In the genomic region with DNA sequence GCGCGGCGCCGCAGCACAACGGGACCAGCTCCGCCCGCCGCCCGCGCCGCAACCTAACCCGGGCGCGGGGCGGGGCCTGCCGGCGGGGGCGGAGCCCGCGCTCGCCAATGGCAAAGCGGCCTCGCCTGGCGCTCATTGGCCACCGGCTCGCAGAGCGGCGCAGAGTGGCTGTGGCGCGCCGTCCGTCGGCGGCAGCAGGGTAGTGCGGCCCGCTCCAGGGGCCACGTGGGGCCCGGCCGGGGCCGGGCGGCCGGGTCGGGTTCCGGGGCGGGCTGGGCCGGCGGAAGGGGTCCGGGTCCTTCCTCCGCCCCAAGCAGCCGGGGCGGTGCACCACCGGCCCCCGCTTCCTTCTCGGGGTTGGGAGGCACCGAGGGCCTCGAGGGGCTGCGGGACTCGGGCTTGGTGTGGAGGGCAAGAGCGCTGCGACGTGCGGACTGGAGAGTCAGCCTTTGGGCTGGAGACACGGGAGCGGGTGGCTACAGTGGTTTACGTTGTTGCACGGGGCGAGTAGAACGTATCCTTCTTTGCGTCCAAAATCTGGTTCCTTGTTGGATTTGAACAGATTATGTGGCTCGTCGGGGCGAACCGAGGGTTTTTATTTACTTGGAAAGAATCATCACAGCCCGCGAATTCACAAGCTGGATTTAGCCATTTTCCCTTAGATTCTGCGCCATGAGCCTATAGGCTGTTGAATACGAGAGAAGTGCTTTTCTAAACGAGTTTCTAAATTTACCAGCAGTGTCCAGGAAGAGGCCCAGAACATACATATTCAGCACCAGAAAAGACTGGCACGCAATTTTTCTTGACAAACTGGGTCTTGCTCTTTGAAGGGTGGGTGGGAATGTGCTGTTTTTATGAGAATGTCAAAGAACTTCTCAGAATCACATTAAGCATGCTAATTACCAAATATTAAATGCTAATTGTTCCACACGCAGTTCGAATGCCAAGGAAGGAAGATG, we compare ENCODE assay signal across 1 cellular context.
TF ChIP-seq lines count a peak whose summit lies in the region.

Gene SRM, minus strand, starts transcription at position 29 of the 959 bp plus-strand sequence. CDS start 75 bp downstream, outside the sequence.

TF ChIP-seq in K562, 482 proteins besides CTCF, POLR2A, EP300 and RAD21 (continued from another document and continues in another):
- TF ChIP-seq, protein P1, sequence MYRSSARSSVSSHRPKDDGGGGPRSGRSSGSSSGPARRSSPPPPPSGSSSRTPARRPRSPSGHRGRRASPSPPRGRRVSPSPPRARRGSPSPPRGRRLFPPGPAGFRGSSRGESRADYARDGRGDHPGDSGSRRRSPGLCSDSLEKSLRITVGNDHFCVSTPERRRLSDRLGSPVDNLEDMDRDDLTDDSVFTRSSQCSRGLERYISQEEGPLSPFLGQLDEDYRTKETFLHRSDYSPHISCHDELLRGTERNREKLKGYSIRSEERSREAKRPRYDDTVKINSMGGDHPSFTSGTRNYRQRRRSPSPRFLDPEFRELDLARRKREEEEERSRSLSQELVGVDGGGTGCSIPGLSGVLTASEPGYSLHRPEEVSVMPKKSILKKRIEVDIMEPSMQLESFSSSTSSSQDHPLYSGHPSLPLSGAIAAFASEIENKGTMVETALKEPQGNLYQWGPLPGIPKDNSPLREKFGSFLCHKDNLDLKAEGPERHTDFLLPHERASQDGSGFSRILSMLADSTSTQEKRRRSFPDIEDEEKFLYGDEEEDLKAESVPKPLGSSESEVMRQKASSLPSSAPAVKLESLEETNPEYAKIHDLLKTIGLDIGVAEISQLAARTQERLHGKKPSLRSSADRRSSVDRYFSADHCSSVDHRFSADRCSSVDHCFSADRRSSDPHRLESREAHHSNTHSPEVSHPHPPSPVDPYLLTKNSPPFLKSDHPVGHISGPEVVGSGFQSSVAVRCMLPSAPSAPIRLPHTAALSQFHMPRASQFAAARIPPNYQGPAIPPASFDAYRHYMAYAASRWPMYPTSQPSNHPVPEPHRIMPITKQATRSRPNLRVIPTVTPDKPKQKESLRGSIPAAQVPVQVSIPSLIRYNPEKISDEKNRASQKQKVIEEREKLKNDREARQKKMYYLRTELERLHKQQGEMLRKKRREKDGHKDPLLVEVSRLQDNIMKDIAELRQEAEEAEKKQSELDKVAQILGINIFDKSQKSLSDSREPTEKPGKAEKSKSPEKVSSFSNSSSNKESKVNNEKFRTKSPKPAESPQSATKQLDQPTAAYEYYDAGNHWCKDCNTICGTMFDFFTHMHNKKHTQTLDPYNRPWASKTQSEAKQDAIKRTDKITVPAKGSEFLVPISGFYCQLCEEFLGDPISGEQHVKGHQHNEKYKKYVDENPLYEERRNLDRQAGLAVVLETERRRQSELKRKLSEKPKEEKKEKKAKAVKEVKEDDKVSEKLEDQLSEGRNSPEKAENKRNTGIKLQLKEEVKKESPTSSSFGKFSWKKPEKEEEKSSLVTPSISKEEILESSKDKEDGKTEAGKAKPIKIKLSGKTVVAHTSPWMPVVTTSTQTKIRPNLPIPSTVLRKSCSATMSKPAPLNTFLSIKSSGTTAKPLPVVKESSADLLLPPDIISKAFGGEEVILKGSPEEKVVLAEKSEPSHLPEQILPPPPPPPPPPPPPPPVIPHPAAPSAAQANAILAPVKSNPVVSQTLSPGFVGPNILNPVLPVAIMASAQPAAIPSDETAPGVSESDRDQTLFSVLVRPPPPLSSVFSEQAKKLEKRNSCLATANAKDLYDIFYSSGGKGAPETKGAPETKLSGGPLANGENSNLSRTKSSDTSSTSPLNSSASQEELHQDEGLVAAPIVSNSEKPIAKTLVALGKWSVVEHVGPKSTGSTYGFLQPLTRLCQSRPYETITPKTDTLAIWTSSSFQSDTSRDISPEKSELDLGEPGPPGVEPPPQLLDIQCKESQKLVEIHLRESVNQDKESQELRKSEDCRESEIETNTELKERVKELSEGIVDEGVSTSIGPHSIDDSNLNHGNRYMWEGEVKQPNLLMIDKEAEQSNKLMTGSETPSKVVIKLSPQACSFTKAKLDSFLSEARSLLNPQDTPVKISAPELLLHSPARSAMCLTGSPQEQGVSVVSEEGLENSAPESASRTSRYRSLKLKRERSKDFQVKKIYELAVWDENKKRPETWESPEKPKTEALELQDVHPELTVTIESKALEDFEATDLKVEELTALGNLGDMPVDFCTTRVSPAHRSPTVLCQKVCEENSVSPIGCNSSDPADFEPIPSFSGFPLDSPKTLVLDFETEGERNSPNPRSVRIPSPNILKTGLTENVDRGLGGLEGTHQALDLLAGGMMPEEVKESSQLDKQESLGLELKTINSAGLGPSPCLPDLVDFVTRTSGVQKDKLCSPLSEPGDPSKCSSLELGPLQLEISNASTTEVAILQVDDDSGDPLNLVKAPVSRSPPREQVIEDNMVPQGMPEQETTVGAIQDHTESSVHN (IDR thresholded peaks at IDR 0.05; ENCODE audit: borderline replicate concordance in 1 of 2, low read depth in 1 of 2), result no peak
- TF ChIP-seq TRIM24 (IDR thresholded peaks at IDR 0.05), result peak in 1 of 2 experiments; percentile 16; a peak in 1 of 4 replicates
- no peak for TF ChIP-seq PCBP2 (IDR thresholded peaks at IDR 0.05; ENCODE audit: low read depth, low read length, poor library complexity, severe bottlenecking)
- TF ChIP-seq PHB (CRISPR knock-in tag; IDR thresholded peaks at IDR 0.05), result no peak
- TF ChIP-seq ZNF146 (CRISPR knock-in tag; IDR thresholded peaks at IDR 0.05; ENCODE audit: unreplicated experiment), result no peak
- peak; percentile 54; the same call in 1 of the 2 replicates for TF ChIP-seq EGR1 (conservative IDR thresholded peaks at IDR 0.05)
- no peak for TF ChIP-seq CHD7 (IDR thresholded peaks at IDR 0.05; ENCODE audit: low read depth, low read length)
- no peak for TF ChIP-seq CC2D1A (IDR thresholded peaks at IDR 0.05)
- TF ChIP-seq USF1 (CRISPR knock-in tag; IDR thresholded peaks at IDR 0.05), result peak; percentile 53; the same call in 1 of the 2 replicates
- TF ChIP-seq ZNF668 (CRISPR knock-in tag; IDR thresholded peaks at IDR 0.05), result no peak
- TF ChIP-seq ZNF785 (CRISPR knock-in tag; IDR thresholded peaks at IDR 0.05), result no peak
- no peak for TF ChIP-seq HIVEP1 (CRISPR knock-in tag; IDR thresholded peaks at IDR 0.05)
- peak in 1 of 2 experiments; percentile 40; a peak in 1 of 4 replicates for TF ChIP-seq UBTF (IDR thresholded peaks at IDR 0.05; ENCODE audit: borderline replicate concordance in 1 of 2, low read depth in 2 of 2, low read length in 2 of 2)
- peak; percentile 62 for TF ChIP-seq NCOA6 (IDR thresholded peaks at IDR 0.05)
- no peak for TF ChIP-seq ZNF316 (IDR thresholded peaks at IDR 0.05)
- TF ChIP-seq MAFF (IDR thresholded peaks at IDR 0.05; ENCODE audit: low read length), result no peak
- TF ChIP-seq PTTG1 (tag; IDR thresholded peaks at IDR 0.05; ENCODE audit: low read depth), result no peak
- TF ChIP-seq NFXL1 (CRISPR knock-in tag; IDR thresholded peaks at IDR 0.05), result no peak
- no peak for TF ChIP-seq MAFK (IDR thresholded peaks at IDR 0.05; ENCODE audit: low read length)
- TF ChIP-seq ZZZ3 (IDR thresholded peaks at IDR 0.05), result no peak
- no peak for TF ChIP-seq ZNF584 (CRISPR knock-in tag; IDR thresholded peaks at IDR 0.05; ENCODE audit: low read depth)
- no peak for TF ChIP-seq ZKSCAN8 (CRISPR knock-in tag; IDR thresholded peaks at IDR 0.05)
- TF ChIP-seq SREBF1 (IDR thresholded peaks at IDR 0.05; ENCODE audit: borderline replicate concordance, low read depth, low read length), result no peak
- TF ChIP-seq, protein P2, sequence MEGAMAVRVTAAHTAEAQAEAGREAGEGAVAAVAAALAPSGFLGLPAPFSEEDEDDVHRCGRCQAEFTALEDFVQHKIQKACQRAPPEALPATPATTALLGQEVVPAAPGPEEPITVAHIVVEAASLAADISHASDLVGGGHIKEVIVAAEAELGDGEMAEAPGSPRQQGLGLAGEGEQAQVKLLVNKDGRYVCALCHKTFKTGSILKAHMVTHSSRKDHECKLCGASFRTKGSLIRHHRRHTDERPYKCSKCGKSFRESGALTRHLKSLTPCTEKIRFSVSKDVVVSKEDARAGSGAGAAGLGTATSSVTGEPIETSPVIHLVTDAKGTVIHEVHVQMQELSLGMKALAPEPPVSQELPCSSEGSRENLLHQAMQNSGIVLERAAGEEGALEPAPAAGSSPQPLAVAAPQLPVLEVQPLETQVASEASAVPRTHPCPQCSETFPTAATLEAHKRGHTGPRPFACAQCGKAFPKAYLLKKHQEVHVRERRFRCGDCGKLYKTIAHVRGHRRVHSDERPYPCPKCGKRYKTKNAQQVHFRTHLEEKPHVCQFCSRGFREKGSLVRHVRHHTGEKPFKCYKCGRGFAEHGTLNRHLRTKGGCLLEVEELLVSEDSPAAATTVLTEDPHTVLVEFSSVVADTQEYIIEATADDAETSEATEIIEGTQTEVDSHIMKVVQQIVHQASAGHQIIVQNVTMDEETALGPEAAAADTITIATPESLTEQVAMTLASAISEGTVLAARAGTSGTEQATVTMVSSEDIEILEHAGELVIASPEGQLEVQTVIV (CRISPR knock-in tag; IDR thresholded peaks at IDR 0.05; ENCODE audit: borderline replicate concordance), result no peak
